ENCODE assay signal across 8 cellular contexts in the genomic region with DNA sequence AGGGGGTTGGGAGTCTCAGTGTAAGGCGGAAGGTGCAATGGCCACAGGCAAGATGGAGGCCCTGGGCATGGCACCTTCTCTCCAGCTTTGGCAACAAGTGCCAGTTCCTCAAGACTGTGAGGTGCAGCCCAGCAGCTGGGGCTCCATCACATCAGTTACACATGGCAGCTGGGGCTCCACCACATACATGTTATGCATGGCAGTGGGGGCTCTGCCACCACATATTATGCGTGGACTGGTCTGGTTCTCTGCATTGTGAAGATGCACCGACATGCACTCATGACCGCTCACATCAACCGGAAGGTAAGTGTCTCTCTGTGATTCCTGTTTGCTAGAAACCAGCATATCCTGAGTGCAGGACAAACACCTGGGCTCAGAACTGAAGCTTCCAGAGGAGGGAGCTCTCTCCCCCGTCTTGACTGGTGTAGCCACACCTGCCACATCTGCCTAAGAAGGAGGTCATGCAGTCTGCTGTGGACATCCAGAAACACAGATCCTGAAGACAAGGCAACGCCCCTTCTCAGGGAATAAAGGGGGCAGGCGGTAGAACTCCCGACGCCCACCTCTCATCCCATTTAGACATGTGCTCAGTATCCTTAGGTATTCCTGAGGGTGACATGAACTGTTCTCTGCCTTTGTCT.
DNase-seq lines count a peak whose midpoint lies in the region; ATAC-seq and TF ChIP-seq lines count a peak whose summit lies in the region.

No MANE protein-coding gene starts in this region.

- no peak for ATAC-seq in Right ventricle myocardium inferior
- ATAC-seq in HG02970 (IDR thresholded peaks at IDR 0.05; ENCODE audit: low FRiP score, unreplicated experiment): no peak

- H3K4me3 ChIP-seq in Peyer's patch (no peak overlapping the region), hepatocyte (no peak overlapping the region), transverse colon (no peak overlapping the region)

- H3K27me3 ChIP-seq in Peyer's patch (no peaks in the 10 kb centered on the region), hepatocyte (no peaks in the 10 kb centered on the region), transverse colon (peaks cover 10% of the 10 kb centered on the region)

- H3K79me2 ChIP-seq in hepatocyte: no peaks in the 10 kb centered on the region

- in situ Hi-C loops in transverse colon (cut with MboI; ENCODE audit: low pct_ligation_motif_present in 1 of 4, low pct_unique_long_range_greater_than_20kb in 1 of 4, low sequenced_read_pairs in 3 of 4): loop anchor here in 2 of 4 donors (5.0 to 25.0 kb wide), 3 partner anchors 165 to 500 kb away; no protein-coding TSS in a partner anchor

- peak; percentile 7 for DNase-seq in activated CD4-positive, alpha-beta T cell treated with anti-CD3 and anti-CD28 coated beads for 48 hours
- DNase-seq in activated CD4-positive, alpha-beta T cell treated with anti-CD3 and anti-CD28 coated beads, Interleukin-2, amount 10 ng/mL, durations not matched to agents 7 days and 5 days: no peak
- DNase-seq in Peyer's patch (peak in 2 of 3 donors; percentile 74 to 75), hepatocyte (ENCODE audit: low spot score) (peak; percentile 77), transverse colon (peak; percentile 77), Right ventricle myocardium inferior (ENCODE audit: missing footprints) (no peak), epidermal melanocyte (ENCODE audit: insufficient read length, low spot score) (no peak)

- CTCF ChIA-PET in activated CD4-positive, alpha-beta T cell treated with anti-CD3 and anti-CD28 coated beads, Interleukin-2, amount 10 ng/mL, durations not matched to agents 7 days and 5 days (lab: Charles Lee): interaction anchor here (0.7 to 1.0 kb wide), 2 partner anchors 496 to 506 kb away, joined by 3 to 4 read pairs; no protein-coding TSS in a partner anchor

- intact Hi-C loops in transverse colon (cut with DNase I; ENCODE audit: low total_unique reads): loop anchor here (2.0 kb wide), 1 partner anchor 165 kb away; no protein-coding TSS in a partner anchor
- intact Hi-C loops in Right ventricle myocardium inferior (cut with DNase I): loop anchor here (1.0 to 10.0 kb wide), 3 partner anchors 166 to 505 kb away; a partner anchor contains a TSS

- H3K4me1 ChIP-seq in Peyer's patch (peaks cover 0 to 14% (median 2%) of the 10 kb centered on the region in 4 donors), hepatocyte (ENCODE audit: insufficient read depth) (peaks cover 12% of the 10 kb centered on the region), transverse colon (peaks cover 8 to 39% (median 12%) of the 10 kb centered on the region in 4 donors)

- H3K27me3 Mint-ChIP-seq in activated CD4-positive, alpha-beta T cell treated with anti-CD3 and anti-CD28 coated beads, Interleukin-2, amount 10 ng/mL, durations not matched to agents 7 days and 5 days: peaks cover 17% of the 10 kb centered on the region

- POLR2A ChIA-PET in activated CD4-positive, alpha-beta T cell treated with anti-CD3 and anti-CD28 coated beads, Interleukin-2, amount 10 ng/mL, durations not matched to agents 7 days and 5 days (lab: Charles Lee): no interaction called here

- TF ChIP-seq POLR2A in Peyer's patch (IDR thresholded peaks at IDR 0.05) (no peak), transverse colon (IDR thresholded peaks at IDR 0.05) (no peak)

- no peaks in the 10 kb centered on the region for H3K4me1 Mint-ChIP-seq in activated CD4-positive, alpha-beta T cell treated with anti-CD3 and anti-CD28 coated beads, Interleukin-2, amount 10 ng/mL, durations not matched to agents 7 days and 5 days

- no peak for TF ChIP-seq EP300 in transverse colon (IDR thresholded peaks at IDR 0.05; ENCODE audit: low read depth)

- H3K27ac Mint-ChIP-seq in activated CD4-positive, alpha-beta T cell treated with anti-CD3 and anti-CD28 coated beads, Interleukin-2, amount 10 ng/mL, durations not matched to agents 7 days and 5 days: no peak overlapping the region

- H3K27ac ChIP-seq in Peyer's patch: no peak overlapping the region
- peak overlapping the region; percentile 65 for H3K27ac ChIP-seq in hepatocyte
- H3K27ac ChIP-seq in transverse colon: peak overlapping the region; percentile 20 to 60 (median 52)

- no peaks in the 10 kb centered on the region for H3K36me3 ChIP-seq in Peyer's patch
- H3K36me3 ChIP-seq in hepatocyte (replicated peaks; ENCODE audit: insufficient read depth, low read depth): no peaks in the 10 kb centered on the region
- H3K36me3 ChIP-seq in transverse colon: no peaks in the 10 kb centered on the region

- no peaks in the 10 kb centered on the region for H4K20me1 ChIP-seq in hepatocyte (ENCODE audit: insufficient read depth, poor library complexity, severe bottlenecking)

- no peaks in the 10 kb centered on the region for H3K9me3 Mint-ChIP-seq in activated CD4-positive, alpha-beta T cell treated with anti-CD3 and anti-CD28 coated beads, Interleukin-2, amount 10 ng/mL, durations not matched to agents 7 days and 5 days

- TF ChIP-seq CTCF in Peyer's patch (IDR thresholded peaks at IDR 0.05) (peak in 3 of 6 experiments; percentile 50 to 69 (median 67)), hepatocyte (IDR thresholded peaks at IDR 0.05; ENCODE audit: poor library complexity) (peak; percentile 15), transverse colon (IDR thresholded peaks at IDR 0.05) (peak in 1 of 5 experiments; percentile 7)

- no peaks in the 10 kb centered on the region for H3K9me2 ChIP-seq in hepatocyte (replicated peaks; ENCODE audit: insufficient read depth)

- H3K36me3 Mint-ChIP-seq in activated CD4-positive, alpha-beta T cell treated with anti-CD3 and anti-CD28 coated beads, Interleukin-2, amount 10 ng/mL, durations not matched to agents 7 days and 5 days (ENCODE audit: low read depth): no peaks in the 10 kb centered on the region

- H3K4me2 ChIP-seq in hepatocyte: peak overlapping the region; percentile 70

- WGBS in hepatocyte (ENCODE audit: low lambda C conversion rate, missing lambda C conversion rate): 35% methylated on average over 10 of the region's 10 CpGs
- 30% methylated on average over 10 of the region's 10 CpGs; no CpG with 5 or more reads in 1 of the 2 donors for WGBS in transverse colon (ENCODE audit: low coverage in 1 of 2), 2 donors

- H3K4me3 Mint-ChIP-seq in activated CD4-positive, alpha-beta T cell treated with anti-CD3 and anti-CD28 coated beads, Interleukin-2, amount 10 ng/mL, durations not matched to agents 7 days and 5 days: no peak overlapping the region

- H3K9me3 ChIP-seq in Peyer's patch (no peaks in the 10 kb centered on the region), hepatocyte (ENCODE audit: low read depth) (no peaks in the 10 kb centered on the region), transverse colon (no peaks in the 10 kb centered on the region)

- peak overlapping the region; percentile 42 for H2AFZ ChIP-seq in hepatocyte

Comparison
In these comparisons a context has a peak if more than half of its experiments do, and no peak if none do; other contexts are left out.
1. DNase-seq: peak in activated CD4-positive, alpha-beta T cell treated with anti-CD3 and anti-CD28 coated beads for 48 hours (single experiment), Peyer's patch (2 of 3), hepatocyte (single experiment) and transverse colon (single experiment); none in activated CD4-positive, alpha-beta T cell treated with anti-CD3 and anti-CD28 coated beads, Interleukin-2, amount 10 ng/mL, durations not matched to agents 7 days and 5 days (single experiment), Right ventricle myocardium inferior (single experiment) and epidermal melanocyte (single experiment).
2. H3K27ac ChIP-seq: peak in hepatocyte (single experiment) and transverse colon (4 of 4); none in Peyer's patch (0 of 4).